Comparison of ENCODE assay signal across 11 cellular contexts in genomic region chr17:75340636-75341035, GRCh38. TPM values are rescaled to one million over a fixed set of nuclear protein-coding genes. Genes with fewer than 3 reads are reported as not detected.
DNase-seq lines count a peak whose midpoint lies in the region; ATAC-seq and FAIRE-seq lines count a peak whose summit lies in the region.
"Had no signal": no experiment of that assay in that cellular context is flagged by ENCODE, and none has a peak within 500 bp of the region (broad histone marks: within the 10 kb centered on the region; RNA-seq: fewer than 3 reads in every experiment).

No MANE protein-coding gene starts in this region.

- H3K4me1 ChIP-seq in subcutaneous abdominal adipose tissue (ENCODE audit: control insufficient read depth in 5 of 5, insufficient read depth in 5 of 5, low read length in 5 of 5) = peaks cover under 1 to 55% (median 44%) of the 10 kb centered on the region in 5 donors

- H3K27me3 ChIP-seq in subcutaneous abdominal adipose tissue (ENCODE audit: control insufficient read depth in 5 of 5, insufficient read depth in 4 of 5, low read length in 5 of 5) = no peaks in the 10 kb centered on the region

- H3K4me3 ChIP-seq in subcutaneous abdominal adipose tissue (ENCODE audit: low read depth in 1 of 5, low read length in 5 of 5) = no peak overlapping the region
- H3K4me3 ChIP-seq: SK-N-MC had no signal

- H3K27ac ChIP-seq in subcutaneous abdominal adipose tissue (ENCODE audit: low read depth, low read length) = peak overlapping the region; percentile 56

- peaks cover 2% of the 10 kb centered on the region for H3K36me3 Mint-ChIP-seq in activated naive CD4-positive, alpha-beta T cell treated with anti-CD3 and anti-CD28 coated beads for 36 hours (ENCODE audit: low read depth)

- H3K27ac Mint-ChIP-seq in activated naive CD4-positive, alpha-beta T cell treated with anti-CD3 and anti-CD28 coated beads for 36 hours = peak overlapping the region; percentile 86

- no peaks in the 10 kb centered on the region for H3K9me3 ChIP-seq in subcutaneous abdominal adipose tissue (ENCODE audit: control insufficient read depth in 5 of 5, low read length in 5 of 5)

- no peak overlapping the region for H3K4me3 Mint-ChIP-seq in activated naive CD4-positive, alpha-beta T cell treated with anti-CD3 and anti-CD28 coated beads for 36 hours

- no peak for DNase-seq in activated naive CD4-positive, alpha-beta T cell treated with anti-CD3 and anti-CD28 coated beads for 36 hours
- no peak for DNase-seq in activated naive CD4-positive, alpha-beta T cell treated with Interleukin-2 at 50 U/mL for 16 hours
- DNase-seq in NCI-H524 (lab: John Stamatoyannopoulos, UW) (peak; percentile 67 to 91), cerebellum (ENCODE audit: low spot score) (peak; percentile 57), Right ventricle myocardium superior (no peak), frontal cortex (ENCODE audit: low spot score in 2 of 2) (no peak)
- DNase-seq in activated CD4-positive, CD25-positive, alpha-beta regulatory T cell (lab: John Stamatoyannopoulos, UW) = no peak
- DNase-seq: NCI-H1092, NCI-H82 had no signal

- no peaks in the 10 kb centered on the region for H3K9me3 Mint-ChIP-seq in activated naive CD4-positive, alpha-beta T cell treated with anti-CD3 and anti-CD28 coated beads for 36 hours

- no peaks in the 10 kb centered on the region for H3K27me3 Mint-ChIP-seq in activated naive CD4-positive, alpha-beta T cell treated with anti-CD3 and anti-CD28 coated beads for 36 hours (ENCODE audit: low read depth)

- CTCF ChIA-PET in activated naive CD4-positive, alpha-beta T cell treated with anti-CD3 and anti-CD28 coated beads for 36 hours (lab: Charles Lee) = interaction anchor here (0.5 kb wide), 1 partner anchor 14 kb away, joined by 5 read pairs; no protein-coding TSS in a partner anchor

- intact Hi-C loops in activated naive CD4-positive, alpha-beta T cell treated with anti-CD3 and anti-CD28 coated beads for 36 hours (cut with micrococcal nuclease) = no loop called here
- intact Hi-C loops in Right ventricle myocardium superior (cut with DNase I) = no loop called here

- peaks cover 86% of the 10 kb centered on the region for H3K4me1 Mint-ChIP-seq in activated naive CD4-positive, alpha-beta T cell treated with anti-CD3 and anti-CD28 coated beads for 36 hours (ENCODE audit: low read depth)

- peak overlapping the region in 1 of 5 donors; percentile 20 for H3K9ac ChIP-seq in subcutaneous abdominal adipose tissue (ENCODE audit: low read length in 5 of 5)

- H3K36me3 ChIP-seq in subcutaneous abdominal adipose tissue (ENCODE audit: control insufficient read depth in 5 of 5, insufficient read depth in 5 of 5, low read length in 5 of 5) = no peaks in the 10 kb centered on the region

- ATAC-seq in Right ventricle myocardium superior (ENCODE audit: poor library complexity) = no peak

- no peak for FAIRE-seq in frontal cortex (lab: Jason Lieb, UNC)

RNA-seq across cellular contexts. Expression of gene SLC25A19, which starts 51.4 kb away (rescaled TPM):
- total RNA-seq in activated naive CD4-positive, alpha-beta T cell treated with anti-CD3 and anti-CD28 coated beads for 36 hours = 10 to 100 TPM; 47.5 to 48.4 TPM
- total RNA-seq in cerebellum (5.6 TPM), Right ventricle myocardium superior (12.5 TPM), frontal cortex (6.9 TPM)

Comparison
In these comparisons a context has a peak if more than half of its experiments do, and no peak if none do; other contexts are left out.
1. DNase-seq: peak in NCI-H524 (2 of 2) and cerebellum (single experiment); none in activated naive CD4-positive, alpha-beta T cell treated with anti-CD3 and anti-CD28 coated beads for 36 hours (single experiment), activated naive CD4-positive, alpha-beta T cell treated with Interleukin-2 at 50 U/mL for 16 hours (single experiment), Right ventricle myocardium superior (single experiment), activated CD4-positive, CD25-positive, alpha-beta regulatory T cell (0 of 4) and frontal cortex (0 of 2).